In genomic region chr5:102760815-102761214, GRCh38 we compare ENCODE assay signal across 10 cellular contexts. TPM values are rescaled to one million over a fixed set of nuclear protein-coding genes. Genes with fewer than 3 reads are reported as not detected.
DNase-seq lines count a peak whose midpoint lies in the region; ATAC-seq and TF ChIP-seq lines count a peak whose summit lies in the region.
"Had no signal": no experiment of that assay in that cellular context is flagged by ENCODE, and none has a peak within 500 bp of the region (broad histone marks: within the 10 kb centered on the region; RNA-seq: fewer than 3 reads in every experiment).

No MANE protein-coding gene starts in this region.

- H3K9me3 Mint-ChIP-seq in T-helper 1 cell treated with Interleukin-12 subunit alpha and Interleukin-12 subunit beta and Interleukin-4 antibody, amounts not matched to agents 30 μg/mL and 1 μg/mL, for 36 hours: no peaks in the 10 kb centered on the region
- H3K9me3 Mint-ChIP-seq in stimulated activated effector memory CD8-positive, alpha-beta T cell treated with anti-CD3 and anti-CD28 coated beads, Interleukin-12 subunit alpha, Interleukin-12 subunit beta, amount 100 ng/mL, for 72 hours: no peaks in the 10 kb centered on the region

- H3K27ac Mint-ChIP-seq in T-helper 1 cell treated with Interleukin-12 subunit alpha and Interleukin-12 subunit beta and Interleukin-4 antibody, amounts not matched to agents 30 μg/mL and 1 μg/mL, for 36 hours: peak overlapping the region; percentile 55
- peak overlapping the region; percentile 65 for H3K27ac Mint-ChIP-seq in stimulated activated effector memory CD8-positive, alpha-beta T cell treated with anti-CD3 and anti-CD28 coated beads, Interleukin-12 subunit alpha, Interleukin-12 subunit beta, amount 100 ng/mL, for 72 hours

- DNase-seq in T-helper 1 cell (no peak), SK-N-DZ (ENCODE audit: low spot score) (peak; percentile 57), fibroblast of mammary gland (ENCODE audit: low read depth) (peak; percentile 38)
- no peak for DNase-seq in stimulated activated effector memory CD8-positive, alpha-beta T cell treated with anti-CD3 and anti-CD28 coated beads, Interleukin-12 subunit alpha, Interleukin-12 subunit beta, amount 100 ng/mL, for 72 hours (ENCODE audit: low spot score in 2 of 2)
- DNase-seq: AML-193, NCI-H1930 had no signal

- no peak overlapping the region for H3K4me3 ChIP-seq in fibroblast of mammary gland (ENCODE audit: control insufficient read depth, low read depth, low read length)

- no peaks in the 10 kb centered on the region for H3K27me3 Mint-ChIP-seq in T-helper 1 cell treated with Interleukin-12 subunit alpha and Interleukin-12 subunit beta and Interleukin-4 antibody, amounts not matched to agents 30 μg/mL and 1 μg/mL, for 36 hours (ENCODE audit: low read depth)

- H3K4me3 Mint-ChIP-seq in T-helper 1 cell treated with Interleukin-12 subunit alpha and Interleukin-12 subunit beta and Interleukin-4 antibody, amounts not matched to agents 30 μg/mL and 1 μg/mL, for 36 hours: peak overlapping the region; percentile 20
- peak overlapping the region; percentile 73 for H3K4me3 Mint-ChIP-seq in stimulated activated effector memory CD8-positive, alpha-beta T cell treated with anti-CD3 and anti-CD28 coated beads, Interleukin-12 subunit alpha, Interleukin-12 subunit beta, amount 100 ng/mL, for 72 hours

- ATAC-seq in stimulated activated effector memory CD8-positive, alpha-beta T cell treated with anti-CD3 and anti-CD28 coated beads, Interleukin-12 subunit alpha, Interleukin-12 subunit beta, amount 100 ng/mL, for 72 hours: no peak
- ATAC-seq in HG03135 (IDR thresholded peaks at IDR 0.05; ENCODE audit: unreplicated experiment) (no peak), GM21825 (IDR thresholded peaks at IDR 0.05; ENCODE audit: unreplicated experiment) (no peak), GM21737 (IDR thresholded peaks at IDR 0.05; ENCODE audit: unreplicated experiment) (no peak)

- no peak for TF ChIP-seq CTCF in fibroblast of mammary gland (conservative IDR thresholded peaks at IDR 0.05; ENCODE audit: control insufficient read depth, insufficient read depth, low read depth, low read length)

- no peaks in the 10 kb centered on the region for H3K36me3 Mint-ChIP-seq in T-helper 1 cell treated with Interleukin-12 subunit alpha and Interleukin-12 subunit beta and Interleukin-4 antibody, amounts not matched to agents 30 μg/mL and 1 μg/mL, for 36 hours (ENCODE audit: low read depth)
- peaks cover 22% of the 10 kb centered on the region for H3K36me3 Mint-ChIP-seq in stimulated activated effector memory CD8-positive, alpha-beta T cell treated with anti-CD3 and anti-CD28 coated beads, Interleukin-12 subunit alpha, Interleukin-12 subunit beta, amount 100 ng/mL, for 72 hours

- H3K4me1 Mint-ChIP-seq in T-helper 1 cell treated with Interleukin-12 subunit alpha and Interleukin-12 subunit beta and Interleukin-4 antibody, amounts not matched to agents 30 μg/mL and 1 μg/mL, for 36 hours (ENCODE audit: low read depth): peaks cover 63% of the 10 kb centered on the region
- H3K4me1 Mint-ChIP-seq in stimulated activated effector memory CD8-positive, alpha-beta T cell treated with anti-CD3 and anti-CD28 coated beads, Interleukin-12 subunit alpha, Interleukin-12 subunit beta, amount 100 ng/mL, for 72 hours: peaks cover 81% of the 10 kb centered on the region

RNA-seq across cellular contexts. Expression of gene PAM, which starts 5.7 kb away (rescaled TPM):
- polyA plus RNA-seq in SK-N-DZ (2014; cell fraction: cytosol; rRNA removed): 71.1 and 85.9 TPM in 2 replicates
- polyA plus RNA-seq in SK-N-DZ (2014; cell fraction: nucleus; rRNA removed): 58.8 and 63.7 TPM in 2 replicates

Comparison
In these comparisons a context has a peak if more than half of its experiments do, and no peak if none do; other contexts are left out.
1. DNase-seq: peak in SK-N-DZ (single experiment) and fibroblast of mammary gland (single experiment); none in T-helper 1 cell (0 of 5) and stimulated activated effector memory CD8-positive, alpha-beta T cell treated with anti-CD3 and anti-CD28 coated beads, Interleukin-12 subunit alpha, Interleukin-12 subunit beta, amount 100 ng/mL, for 72 hours (0 of 2).